2 cellular contexts compared by ENCODE assay signal in the genomic region with DNA sequence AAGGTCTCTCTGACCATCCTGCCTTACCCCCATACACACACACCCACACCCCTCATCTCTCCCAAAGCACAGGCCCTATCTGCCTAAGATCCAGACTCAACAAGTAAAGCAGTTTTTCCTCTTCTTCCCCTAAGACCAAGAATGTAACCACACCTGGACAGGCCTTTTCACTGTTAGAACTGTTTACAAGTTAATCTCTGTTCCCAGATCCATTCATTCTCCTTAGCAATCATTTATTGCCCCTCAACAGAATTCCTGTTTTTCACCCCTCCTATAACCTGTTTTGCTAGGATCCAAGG.
TF ChIP-seq lines count a peak whose summit lies in the region.

No MANE protein-coding gene starts in this region.

TF ChIP-seq in GM23338, 12 proteins besides CTCF, POLR2A, EP300 and RAD21:
- TF ChIP-seq CREB1 (CRISPR knock-in tag; IDR thresholded peaks at IDR 0.05; ENCODE audit: low read depth) (no peak), JUNB (IDR thresholded peaks at IDR 0.05; ENCODE audit: unreplicated experiment) (no peak), STAT1 (IDR thresholded peaks at IDR 0.05; ENCODE audit: unreplicated experiment) (no peak), REST (IDR thresholded peaks at IDR 0.05; ENCODE audit: unreplicated experiment) (no peak)

TF ChIP-seq in H1, 55 proteins besides CTCF, POLR2A, EP300 and RAD21:
- TF ChIP-seq TBP (IDR thresholded peaks at IDR 0.05; ENCODE audit: low read depth, low read length) (no peak), CHD2 (IDR thresholded peaks at IDR 0.05; ENCODE audit: low read length) (no peak), RBBP5 (IDR thresholded peaks at IDR 0.05; ENCODE audit: borderline replicate concordance, low read depth, low read length) (no peak), KDM4A (IDR thresholded peaks at IDR 0.05; ENCODE audit: low read depth, low read length, severe bottlenecking) (no peak), CBX8 (IDR thresholded peaks at IDR 0.05; ENCODE audit: borderline replicate concordance, low read depth, low read length) (no peak), ATF2 (IDR thresholded peaks at IDR 0.05; ENCODE audit: low read length) (no peak), CHD1 (IDR thresholded peaks at IDR 0.05; ENCODE audit: low read depth, low read length) (no peak), SIRT6 (IDR thresholded peaks at IDR 0.05; ENCODE audit: low read length) (no peak), RFX5 (IDR thresholded peaks at IDR 0.05; ENCODE audit: borderline replicate concordance, low read depth, low read length) (no peak), SP4 (IDR thresholded peaks at IDR 0.05; ENCODE audit: low read length) (no peak)
